ENCODE assay signal across 11 cellular contexts in genomic region chr6:140636698-140637402, GRCh38.
DNase-seq lines count a peak whose midpoint lies in the region; ATAC-seq and TF ChIP-seq lines count a peak whose summit lies in the region.
"Had no signal": no experiment of that assay in that cellular context is flagged by ENCODE, and none has a peak within 500 bp of the region (broad histone marks: within the 10 kb centered on the region; RNA-seq: fewer than 3 reads in every experiment).

No MANE protein-coding gene starts in this region.

- no peak overlapping the region for H3K27ac Mint-ChIP-seq in endothelial cell (ENCODE audit: unreplicated experiment)
- H3K27ac Mint-ChIP-seq: stimulated activated effector memory CD8-positive, alpha-beta T cell treated with anti-CD3 and anti-CD28 coated beads, Interleukin-12 subunit alpha, Interleukin-12 subunit beta, amount 100 ng/mL, for 72 hours had no signal

- intact Hi-C loops in prostate gland (cut with DNase I) (no loop called here), ascending aorta (cut with DNase I) (no loop called here)

- no peaks in the 10 kb centered on the region for H3K36me3 Mint-ChIP-seq in endothelial cell (ENCODE audit: low read depth, unreplicated experiment)
- H3K36me3 Mint-ChIP-seq: stimulated activated effector memory CD8-positive, alpha-beta T cell treated with anti-CD3 and anti-CD28 coated beads, Interleukin-12 subunit alpha, Interleukin-12 subunit beta, amount 100 ng/mL, for 72 hours had no signal

- no peak overlapping the region for H3K4me3 Mint-ChIP-seq in endothelial cell (ENCODE audit: unreplicated experiment)
- H3K4me3 Mint-ChIP-seq: stimulated activated effector memory CD8-positive, alpha-beta T cell treated with anti-CD3 and anti-CD28 coated beads, Interleukin-12 subunit alpha, Interleukin-12 subunit beta, amount 100 ng/mL, for 72 hours had no signal

- H3K27me3 Mint-ChIP-seq in endothelial cell (ENCODE audit: unreplicated experiment) = no peaks in the 10 kb centered on the region

- H3K9me3 Mint-ChIP-seq in endothelial cell (ENCODE audit: unreplicated experiment) = no peaks in the 10 kb centered on the region

- no peak overlapping the region for H3K27ac ChIP-seq in prostate gland
- no peak overlapping the region for H3K27ac ChIP-seq in ascending aorta
- H3K27ac ChIP-seq: Peyer's patch had no signal

- H3K9me3 ChIP-seq in prostate gland (no peaks in the 10 kb centered on the region), ascending aorta (no peaks in the 10 kb centered on the region)
- H3K9me3 ChIP-seq: Peyer's patch had no signal

- no peak for TF ChIP-seq POLR2A in prostate gland (IDR thresholded peaks at IDR 0.05)

- no peaks in the 10 kb centered on the region for H3K36me3 ChIP-seq in prostate gland
- H3K36me3 ChIP-seq in ascending aorta = no peaks in the 10 kb centered on the region
- H3K36me3 ChIP-seq: Peyer's patch had no signal

- H3K4me3 ChIP-seq in GM12864 (ENCODE audit: low read depth, low read length) = peak overlapping the region; percentile 14; the same call in 1 of the 2 replicates
- no peak overlapping the region for H3K4me3 ChIP-seq in prostate gland
- no peak overlapping the region for H3K4me3 ChIP-seq in ascending aorta
- H3K4me3 ChIP-seq: Peyer's patch had no signal

- H3K4me1 ChIP-seq in prostate gland (replicated peaks) (no peaks in the 10 kb centered on the region), ascending aorta (no peaks in the 10 kb centered on the region)
- H3K4me1 ChIP-seq: Peyer's patch had no signal

- TF ChIP-seq CTCF in GM12864 (IDR thresholded peaks at IDR 0.05; ENCODE audit: low read depth, low read length, missing control alignments) (no peak), endothelial cell (IDR thresholded peaks at IDR 0.05; ENCODE audit: unreplicated experiment) (no peak), prostate gland (IDR thresholded peaks at IDR 0.05) (no peak), ascending aorta (IDR thresholded peaks at IDR 0.05) (no peak)

- ATAC-seq in HG02571 (IDR thresholded peaks at IDR 0.05; ENCODE audit: unreplicated experiment) = peak; percentile 25
- ATAC-seq: stimulated activated effector memory CD8-positive, alpha-beta T cell treated with anti-CD3 and anti-CD28 coated beads, Interleukin-12 subunit alpha, Interleukin-12 subunit beta, amount 100 ng/mL, for 72 hours had no signal

- H3K4me1 Mint-ChIP-seq in endothelial cell (ENCODE audit: unreplicated experiment) = no peaks in the 10 kb centered on the region
- H3K4me1 Mint-ChIP-seq: stimulated activated effector memory CD8-positive, alpha-beta T cell treated with anti-CD3 and anti-CD28 coated beads, Interleukin-12 subunit alpha, Interleukin-12 subunit beta, amount 100 ng/mL, for 72 hours had no signal

- 58% methylated on average over 4 of the region's 4 CpGs for WGBS in prostate gland

- H3K27me3 ChIP-seq in prostate gland (replicated peaks; ENCODE audit: insufficient read depth) (no peaks in the 10 kb centered on the region), ascending aorta (no peaks in the 10 kb centered on the region)
- H3K27me3 ChIP-seq: Peyer's patch had no signal

- DNase-seq in GM12864 (ENCODE audit: low read depth) (no peak), NCI-H69 (lab: John Stamatoyannopoulos, UW) (peak; percentile 94), iris pigment epithelial cell (ENCODE audit: low read depth) (peak; percentile 1), endothelial cell (ENCODE audit: low spot score) (no peak), prostate gland (ENCODE audit: low spot score) (no peak), ascending aorta (ENCODE audit: low spot score in 2 of 2) (no peak)
- DNase-seq in activated CD4-positive, alpha-beta T cell treated with anti-CD3 and anti-CD28 coated beads, Interleukin-2, amount 50 U/mL, for 1 hour = no peak
- DNase-seq: activated CD8-positive, alpha-beta memory T cell treated with anti-CD3 and anti-CD28 coated beads for 24 hours; Peyer's patch had no signal

Comparison
In these comparisons a context has a peak if more than half of its experiments do, and no peak if none do; other contexts are left out.
1. DNase-seq: peak in NCI-H69 (single experiment) and iris pigment epithelial cell (single experiment); none in GM12864 (single experiment), endothelial cell (single experiment), activated CD4-positive, alpha-beta T cell treated with anti-CD3 and anti-CD28 coated beads, Interleukin-2, amount 50 U/mL, for 1 hour (single experiment), prostate gland (single experiment) and ascending aorta (0 of 2).